Comparison of ENCODE assay signal across 19 cellular contexts in genomic region chr9:76336027-76336426, GRCh38.
"Had no signal": no experiment of that assay in that cellular context is flagged by ENCODE, and none has a peak within 500 bp of the region (broad histone marks: within the 10 kb centered on the region; RNA-seq: fewer than 3 reads in every experiment).

No MANE protein-coding gene starts in this region.

- H3K36me3 ChIP-seq: esophagus muscularis mucosa, gastrocnemius medialis, tibial artery, upper lobe of left lung, uterus had no signal

- H3K9me3 ChIP-seq: esophagus muscularis mucosa, gastrocnemius medialis, tibial artery, upper lobe of left lung, uterus had no signal

- DNase-seq: cortex of kidney; dorsolateral prefrontal cortex; effector memory CD4-positive, alpha-beta T cell; gastrocnemius medialis; islet precursor cell; mammary epithelial cell; naive thymus-derived CD8-positive, alpha-beta T cell; posterior cingulate gyrus; stimulated activated CD4-positive, alpha-beta T cell treated with anti-CD3 and anti-CD28 coated beads, Interleukin-2, amount 100 ng/mL, for 24 hours; stimulated activated CD4-positive, alpha-beta T cell treated with anti-CD3 and anti-CD28 coated beads, Interleukin-4, amount 100 ng/mL, for 4 hours; stimulated activated naive CD4-positive, alpha-beta T cell treated with Interleukin-2 at 50 U/mL for 16 hours; tibial artery; upper lobe of left lung; uterus had no signal

- H3K27me3 ChIP-seq: gastrocnemius medialis, upper lobe of left lung, uterus had no signal

- H3K4me1 ChIP-seq: esophagus muscularis mucosa, gastrocnemius medialis, tibial artery, upper lobe of left lung, uterus had no signal

- H3K27ac ChIP-seq: dorsolateral prefrontal cortex, epithelial cell of prostate, esophagus muscularis mucosa, gastrocnemius medialis, skin epidermis, tibial artery, upper lobe of left lung, uterus had no signal

- ATAC-seq: gastrocnemius medialis; left lobe of liver; naive thymus-derived CD8-positive, alpha-beta T cell; sciatic nerve had no signal

- H3K4me3 ChIP-seq: dorsolateral prefrontal cortex, esophagus muscularis mucosa, gastrocnemius medialis, skin epidermis, tibial artery, upper lobe of left lung, uterus had no signal
